In the genomic region with DNA sequence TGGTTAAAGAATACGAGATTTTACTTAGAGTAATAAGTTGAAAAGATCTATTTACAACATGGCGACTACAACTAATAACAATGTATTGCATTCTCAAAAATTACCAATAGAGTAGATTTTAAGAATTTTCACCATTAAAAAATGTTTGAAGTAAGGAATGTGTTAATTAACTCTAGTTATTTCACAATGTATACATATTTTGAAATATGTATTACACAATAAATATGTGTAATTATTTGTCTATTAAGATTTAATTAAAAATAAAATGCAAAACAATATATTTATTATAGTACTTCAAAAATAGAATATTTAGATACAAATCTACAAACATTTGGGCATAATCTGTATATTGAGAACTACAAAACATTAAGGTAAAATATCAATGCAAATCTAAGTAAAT, we compare ENCODE assay signal across 19 cellular contexts.
DNase-seq lines count a peak whose midpoint lies in the region; ATAC-seq, FAIRE-seq and TF ChIP-seq lines count a peak whose summit lies in the region.
"Had no signal": no experiment of that assay in that cellular context is flagged by ENCODE, and none has a peak within 500 bp of the region (broad histone marks: within the 10 kb centered on the region; RNA-seq: fewer than 3 reads in every experiment).

No MANE protein-coding gene starts in this region.

- H3K4me3 ChIP-seq in pancreas, result no peak overlapping the region
- H3K4me3 ChIP-seq: GM12878, HAP-1 had no signal

- H3K9me3 ChIP-seq in pancreas, result no peaks in the 10 kb centered on the region
- H3K9me3 ChIP-seq: Caco-2, HAP-1 had no signal

- ATAC-seq in pancreas, result no peak
- no peak for ATAC-seq in left ventricle myocardium superior
- ATAC-seq: CD8-positive, alpha-beta T cell; GM12878 had no signal

- H3K36me3 ChIP-seq in pancreas, result no peaks in the 10 kb centered on the region
- H3K36me3 ChIP-seq: HAP-1 had no signal

- H3K4me3 Mint-ChIP-seq in chondrocyte (ENCODE audit: unreplicated experiment), result no peak overlapping the region
- H3K4me3 Mint-ChIP-seq: CD8-positive, alpha-beta T cell had no signal

- DNase-seq in pancreas (no peak), chondrocyte (ENCODE audit: low spot score) (no peak), NCI-H774 (lab: John Stamatoyannopoulos, UW) (no peak), left ventricle myocardium superior (no peak)
- DNase-seq: 8988T; C1 segment of cervical spinal cord; Caco-2; CD8-positive, alpha-beta T cell; DMS153; DND-41; GDM1; GOT3 had no signal

- intact Hi-C loops in pancreas (cut with DNase I) (no loop called here), left ventricle myocardium superior (cut with micrococcal nuclease) (no loop called here)

- peak; percentile 85 for FAIRE-seq in A204.1 (lab: Jason Lieb, UNC)
- FAIRE-seq in G401.6 (lab: Jason Lieb, UNC), result peak; percentile 64
- FAIRE-seq in colon (lab: Jason Lieb, UNC), result peak; percentile 86
- peak; percentile 73 for FAIRE-seq in pancreas (lab: Jason Lieb, UNC)
- FAIRE-seq: GM12878, GM19239, H54 had no signal

- no peaks in the 10 kb centered on the region for H3K4me1 ChIP-seq in pancreas
- H3K4me1 ChIP-seq: Caco-2, HAP-1 had no signal

- TF ChIP-seq CTCF in pancreas (IDR thresholded peaks at IDR 0.05), result no peak
- no peak for TF ChIP-seq CTCF in chondrocyte (IDR thresholded peaks at IDR 0.05)

- no peaks in the 10 kb centered on the region for H3K4me1 Mint-ChIP-seq in chondrocyte (ENCODE audit: low read depth)

- no peak overlapping the region for H3K27ac ChIP-seq in pancreas

- WGBS in pancreas, 2 donors, result 47 to 53% methylated on average over 2 of the region's 2 CpGs

- H3K27ac Mint-ChIP-seq in chondrocyte (ENCODE audit: unreplicated experiment), result no peak overlapping the region
- H3K27ac Mint-ChIP-seq: CD8-positive, alpha-beta T cell had no signal

- H3K36me3 Mint-ChIP-seq in chondrocyte (ENCODE audit: low read depth), result no peaks in the 10 kb centered on the region
- H3K36me3 Mint-ChIP-seq: CD8-positive, alpha-beta T cell had no signal

- H3K27me3 ChIP-seq in pancreas, result no peaks in the 10 kb centered on the region

- no peaks in the 10 kb centered on the region for H3K9me3 Mint-ChIP-seq in chondrocyte (ENCODE audit: low read depth)

- H3K27me3 Mint-ChIP-seq in chondrocyte (ENCODE audit: low read depth), result peaks cover 10% of the 10 kb centered on the region
